8 cellular contexts compared by ENCODE assay signal in genomic region chr2:36965751-36966369, GRCh38. TPM values are rescaled to one million over a fixed set of nuclear protein-coding genes. Genes with fewer than 3 reads are reported as not detected.
DNase-seq lines count a peak whose midpoint lies in the region; ATAC-seq, FAIRE-seq and TF ChIP-seq lines count a peak whose summit lies in the region.

No MANE protein-coding gene starts in this region.

- H4K20me1 ChIP-seq in K562 (replicated peaks; ENCODE audit: control insufficient read depth, insufficient read depth, low read length), result no peaks in the 10 kb centered on the region

- peaks cover 23% of the 10 kb centered on the region for H3K36me3 Mint-ChIP-seq in CD4-positive, CD25-positive, alpha-beta regulatory T cell

- no peaks in the 10 kb centered on the region for H3K9me1 ChIP-seq in K562 (ENCODE audit: control insufficient read depth, insufficient read depth, low read length)

- H3K9ac ChIP-seq in K562 (ENCODE audit: insufficient read depth in 1 of 2, low read depth in 2 of 2, low read length in 2 of 2) (peak overlapping the region; percentile 83 to 93), iPS-20b (ENCODE audit: low read depth, low read length) (peak overlapping the region; percentile 86)

- H3K4me2 ChIP-seq in K562 (ENCODE audit: insufficient read depth, low read length), result peak overlapping the region; percentile 94

- peaks cover 11% of the 10 kb centered on the region for H3K27me3 Mint-ChIP-seq in CD4-positive, CD25-positive, alpha-beta regulatory T cell

- peak overlapping the region; percentile 98 to 99 (median 99) for H3K4me3 Mint-ChIP-seq in CD4-positive, CD25-positive, alpha-beta regulatory T cell

- H2AFZ ChIP-seq in K562 (ENCODE audit: low read depth, low read length), result peak overlapping the region; percentile 82

- no peaks in the 10 kb centered on the region for H3K27me3 ChIP-seq in CD4-positive, CD25-positive, alpha-beta regulatory T cell (ENCODE audit: control insufficient read depth, insufficient read depth, low read length)
- H3K27me3 ChIP-seq in K562 (ENCODE audit: control insufficient read depth in 2 of 2, insufficient read depth in 2 of 2, low read length in 2 of 2) (no peaks in the 10 kb centered on the region), iPS-20b (ENCODE audit: insufficient read depth, low read length) (peaks cover 9% of the 10 kb centered on the region; the same call in 1 of the 2 replicates)

- BruUV-seq in K562 (replicated peaks; lab: Mats Ljungman, UMichigan), result no TSS peak

- H3K27ac Mint-ChIP-seq in CD4-positive, CD25-positive, alpha-beta regulatory T cell, result peak overlapping the region; percentile 4 to 97 (median 89)

- DNase-seq in CD4-positive, CD25-positive, alpha-beta regulatory T cell, result peak in 2 of 3 donors; percentile 13 to 37
- DNase-seq in SK-N-DZ (ENCODE audit: low spot score) (peak; percentile 45), K562 (ENCODE audit: extremely low read depth in 1 of 4, low spot score in 3 of 4) (peak; percentile 61 to 87 (median 76)), NCI-H187 (lab: John Stamatoyannopoulos, UW) (no peak)
- DNase-seq in stimulated activated CD4-positive, alpha-beta T cell treated with anti-CD3 and anti-CD28 coated beads, Interleukin-1b, Interleukin-23, amount 100 ng/mL, for 24 hours (ENCODE audit: low read depth in 4 of 4, low spot score in 1 of 4), result peak in 3 of 4 experiments; percentile 24 to 36 (median 32)

- WGBS in K562 (ENCODE audit: insufficient coverage, low coverage, missing lambda C conversion rate), result 0% methylated on average over 17 of the region's 42 CpGs

- peak overlapping the region; percentile 85 for H3K4me3 ChIP-seq in CD4-positive, CD25-positive, alpha-beta regulatory T cell (ENCODE audit: low read depth, low read length)
- H3K4me3 ChIP-seq in K562, result peak overlapping the region; percentile 96
- peak overlapping the region; percentile 95 for H3K4me3 ChIP-seq in iPS-20b (ENCODE audit: low read length)

- POLR2A ChIA-PET in K562 (lab: Yijun Ruan, JAX), result interaction anchor here (0.8 to 1.7 kb wide), 5 partner anchors 11 to 231 kb away, joined by 3 to 6 read pairs (median 3); partner anchors contain the start of gene CEBPZOS

- peaks cover 4% of the 10 kb centered on the region for H3K36me3 ChIP-seq in CD4-positive, CD25-positive, alpha-beta regulatory T cell (ENCODE audit: control insufficient read depth, insufficient read depth, low read length)
- H3K36me3 ChIP-seq in K562 (ENCODE audit: control insufficient read depth, insufficient read depth, low read length) (peaks cover 7% of the 10 kb centered on the region), iPS-20b (ENCODE audit: insufficient read depth, low read depth, low read length) (no peaks in the 10 kb centered on the region)

- H3K4me1 ChIP-seq in CD4-positive, CD25-positive, alpha-beta regulatory T cell (ENCODE audit: control insufficient read depth, insufficient read depth, low read length, poor library complexity, severe bottlenecking), result peaks cover 34% of the 10 kb centered on the region
- H3K4me1 ChIP-seq in K562 (replicated peaks in 1 of 2; ENCODE audit: control insufficient read depth in 2 of 2, insufficient read depth in 2 of 2, low read length in 2 of 2) (peaks cover 6 to 22% of the 10 kb centered on the region in 2 experiments), iPS-20b (ENCODE audit: insufficient read depth, low read length) (peaks cover 40% of the 10 kb centered on the region)

- TF ChIP-seq RAD21 in K562 (CRISPR knock-in tag; conservative IDR thresholded peaks at IDR 0.05 in 1 of 2, IDR thresholded peaks at IDR 0.05 in 1 of 2), result no peak

- CTCF ChIA-PET in K562 (lab: Yijun Ruan, JAX; ENCODE audit: low intra/inter-chr PET ratio), result no interaction called here

- TF ChIP-seq POLR2A in K562 (conservative IDR thresholded peaks at IDR 0.05), result no peak

- intact Hi-C loops in K562 (cut with micrococcal nuclease), result no loop called here

- in situ Hi-C loops in K562 (cut with MboI), result no loop called here

- peaks cover 58% of the 10 kb centered on the region for H3K79me2 ChIP-seq in K562 (ENCODE audit: control insufficient read depth, insufficient read depth, low read length)

- no peaks in the 10 kb centered on the region for H3K9me3 ChIP-seq in CD4-positive, CD25-positive, alpha-beta regulatory T cell (ENCODE audit: control insufficient read depth in 2 of 2, low read length in 2 of 2)
- H3K9me3 ChIP-seq in K562 (replicated peaks; ENCODE audit: control insufficient read depth, insufficient read depth, low read depth, low read length), result no peaks in the 10 kb centered on the region
- H3K9me3 ChIP-seq in iPS-20b (ENCODE audit: insufficient read depth, low read depth, low read length), result no peaks in the 10 kb centered on the region

- H3K4me1 Mint-ChIP-seq in CD4-positive, CD25-positive, alpha-beta regulatory T cell, result peaks cover 35 to 64% (median 46%) of the 10 kb centered on the region in 4 donors

- peak in 1 of 2 donors; percentile 1 for ATAC-seq in CD4-positive, CD25-positive, alpha-beta regulatory T cell (ENCODE audit: low read depth in 2 of 2)
- ATAC-seq in GM19395 (IDR thresholded peaks at IDR 0.05; ENCODE audit: unreplicated experiment) (peak; percentile 38), HG03558 (IDR thresholded peaks at IDR 0.05; ENCODE audit: extremely low read depth, unreplicated experiment) (peak; percentile 11), K562 (peak; percentile 50)

- FAIRE-seq in K562 (lab: Jason Lieb, UNC), result no peak

- H3K27ac ChIP-seq in CD4-positive, CD25-positive, alpha-beta regulatory T cell (ENCODE audit: insufficient read depth, low read length, poor library complexity, severe bottlenecking), result peak overlapping the region; percentile 77
- H3K27ac ChIP-seq in K562 (ENCODE audit: extremely low read depth, low read depth, low read length) (peak overlapping the region; percentile 86), iPS-20b (ENCODE audit: low read length) (peak overlapping the region; percentile 46)

- no peak for TF ChIP-seq EP300 in K562 (IDR thresholded peaks at IDR 0.05; ENCODE audit: low read length)

- H3K9me3 Mint-ChIP-seq in CD4-positive, CD25-positive, alpha-beta regulatory T cell, result peaks cover 0 to 2% (median 0%) of the 10 kb centered on the region in 7 donors

- TF ChIP-seq CTCF in K562 (IDR thresholded peaks at IDR 0.05 in 2 of 3, conservative IDR thresholded peaks at IDR 0.05 in 1 of 3; ENCODE audit: insufficient read depth in 2 of 3, low read depth in 1 of 3, low read length in 3 of 3), result no peak

TF ChIP-seq in K562, 482 proteins besides CTCF, POLR2A, EP300 and RAD21 (continues in another document):
- TF ChIP-seq TAL1 (IDR thresholded peaks at IDR 0.05) (no peak), TAF7 (tag; IDR thresholded peaks at IDR 0.05) (no peak), HDAC1 (IDR thresholded peaks at IDR 0.05) (peak in 1 of 2 experiments; percentile 46; a peak in 2 of 4 replicates), SIN3A (IDR thresholded peaks at IDR 0.05; ENCODE audit: borderline replicate concordance in 2 of 2, control insufficient read depth in 1 of 2, low read depth in 2 of 2, low read length in 2 of 2) (0 out of 4 replicates have a peak, but pooled peaks of 1 of the 2 experiments have one; percentile 64), SMAD4 (CRISPR knock-in tag; conservative IDR thresholded peaks at IDR 0.05) (no peak), ZBTB2 (IDR thresholded peaks at IDR 0.05) (no peak), GTF2F1 (IDR thresholded peaks at IDR 0.05; ENCODE audit: low read depth, low read length) (no peak), CBX8 (IDR thresholded peaks at IDR 0.05; ENCODE audit: borderline replicate concordance, extremely low read depth, low read depth, low read length, poor library complexity, severe bottlenecking) (no peak)

RNA-seq across cellular contexts. Expression of gene STRN, which starts 0.5 kb away (rescaled TPM):
- 34.8 TPM for total RNA-seq in CD4-positive, CD25-positive, alpha-beta regulatory T cell
- polyA plus RNA-seq in CD4-positive, CD25-positive, alpha-beta regulatory T cell, result 10 to 100 TPM; 12.3 to 16.4 (median 12.3) TPM
- polyA plus RNA-seq in SK-N-DZ (2014; cell fraction: cytosol; rRNA removed), result 6.0 and 6.7 TPM in 2 replicates
- polyA plus RNA-seq in SK-N-DZ (2014; cell fraction: nucleus; rRNA removed), result 4.6 TPM in 2 replicates
- 8.8 and 32.4 TPM in 2 replicates for total RNA-seq in K562 (2011; cell fraction: chromatin; rRNA removed; ENCODE audit: low replicate concordance)
- 3.0 and 5.8 TPM in 2 replicates for total RNA-seq in K562 (2011; cell fraction: nucleolus; rRNA removed)
- 12.8 and 26.0 TPM in 2 replicates for total RNA-seq in K562 (2011; cell fraction: nucleoplasm; rRNA removed)
- total RNA-seq in K562 (2014; rRNA removed) (12.8 and 13.4 TPM in 2 replicates), K562 (2014; rRNA removed; fragmentation: Illumina TruSeq; extraction: Trizol) (23.6 and 30.9 TPM in 2 replicates), K562 (2015; rRNA removed; fragmentation: Illumina TruSeq; extraction: Trizol) (18.1 and 20.0 TPM in 2 replicates), K562 (2021) (26.4 and 29.1 TPM in 2 replicates)
- polyA plus RNA-seq in K562 (2011; rRNA removed) (24.2 and 31.2 TPM in 2 replicates), K562 (2014; fragmentation: Illumina TruSeq; extraction: Trizol) (19.2 and 22.4 TPM in 2 replicates), K562 (2014; fragmentation: Nextera tagmentation; extraction: Ambion mirVana) (1 to 10 TPM; 1.3 to 1.6 TPM), K562 (2014; rRNA removed) (11.4 and 12.8 TPM in 2 replicates)
- 11.4 and 12.9 TPM in 2 replicates for polyA plus RNA-seq in K562 (2011; cell fraction: cytosol; rRNA removed)
- 14.0 and 19.6 TPM in 2 replicates for polyA plus RNA-seq in K562 (2011; cell fraction: nucleus; rRNA removed)
- 13.4 and 16.0 TPM in 2 replicates for polyA plus RNA-seq in K562 (2012)
- polyA minus RNA-seq in K562 (2011; rRNA and poly(A)+ RNA removed), result 82.1 and 87.5 TPM in 2 replicates
- polyA minus RNA-seq in K562 (2011; cell fraction: cytosol; rRNA and poly(A)+ RNA removed), result 19.7 and 28.7 TPM in 2 replicates
- polyA minus RNA-seq in K562 (2011; cell fraction: nucleus; rRNA and poly(A)+ RNA removed), result 9.0 and 18.2 TPM in 2 replicates

Comparison
In these comparisons a context has a peak if more than half of its experiments do, and no peak if none do; other contexts are left out.
1. DNase-seq: peak in CD4-positive, CD25-positive, alpha-beta regulatory T cell (2 of 3), SK-N-DZ (single experiment), K562 (4 of 4) and stimulated activated CD4-positive, alpha-beta T cell treated with anti-CD3 and anti-CD28 coated beads, Interleukin-1b, Interleukin-23, amount 100 ng/mL, for 24 hours (3 of 4); none in NCI-H187 (0 of 2).
2. Peak in every context shown above with its lines, with median percentiles within 50 percentile points of each other: H3K27ac ChIP-seq and H3K4me3 ChIP-seq.